8 cellular contexts compared by ENCODE assay signal in genomic region chr14:73784065-73784987, GRCh38.
DNase-seq lines count a peak whose midpoint lies in the region; ATAC-seq and TF ChIP-seq lines count a peak whose summit lies in the region.

No MANE protein-coding gene starts in this region.

- intact Hi-C loops in breast epithelium (cut with DNase I; ENCODE audit: low total_unique reads), result no loop called here
- intact Hi-C loops in mucosa of descending colon (cut with DNase I, micrococcal nuclease), result no loop called here

- POLR2A ChIA-PET in AG04449 (lab: Yijun Ruan, JAX), result interaction anchor here (2.2 to 5.8 kb wide), 2 partner anchors 9 to 25 kb away, joined by 14 to 38 read pairs; a partner anchor contains a TSS

- H3K9me3 ChIP-seq in Karpas-422 (ENCODE audit: low read length) (no peaks in the 10 kb centered on the region), breast epithelium (no peaks in the 10 kb centered on the region), mucosa of descending colon (no peaks in the 10 kb centered on the region)

- peaks cover 52% of the 10 kb centered on the region for H3K4me1 ChIP-seq in Karpas-422 (ENCODE audit: low read length)
- H3K4me1 ChIP-seq in breast epithelium, result peaks cover 24 to 33% of the 10 kb centered on the region in 2 donors
- H3K4me1 ChIP-seq in mucosa of descending colon (ENCODE audit: low read depth), result peaks cover 43% of the 10 kb centered on the region

- H3K9ac ChIP-seq in Karpas-422 (ENCODE audit: low read length), result peak overlapping the region; percentile 90

- H3K36me3 ChIP-seq in Karpas-422 (ENCODE audit: insufficient read depth, low read length) (no peaks in the 10 kb centered on the region), breast epithelium (no peaks in the 10 kb centered on the region), mucosa of descending colon (ENCODE audit: low read depth) (peaks cover 4% of the 10 kb centered on the region)

- H3K4me3 ChIP-seq in AG04449 (ENCODE audit: low read depth, low read length), result peak overlapping the region; percentile 72
- H3K4me3 ChIP-seq in Karpas-422 (ENCODE audit: low read length), result peak overlapping the region; percentile 89
- H3K4me3 ChIP-seq in breast epithelium, result peak overlapping the region in 2 of 3 donors; percentile 73 to 76
- no peak overlapping the region for H3K4me3 ChIP-seq in mucosa of descending colon

- TF ChIP-seq CTCF in AG04449 (IDR thresholded peaks at IDR 0.05; ENCODE audit: insufficient read depth, low read length, missing control alignments), result no peak
- TF ChIP-seq CTCF in breast epithelium (IDR thresholded peaks at IDR 0.05), result peak in 1 of 3 donors; percentile 10
- no peak for TF ChIP-seq CTCF in mucosa of descending colon (IDR thresholded peaks at IDR 0.05)

- no peak for TF ChIP-seq POLR2A in breast epithelium (IDR thresholded peaks at IDR 0.05)

- ATAC-seq in mucosa of descending colon (no peak), HG03457 (IDR thresholded peaks at IDR 0.05; ENCODE audit: unreplicated experiment) (no peak), HG03025 (IDR thresholded peaks at IDR 0.05; ENCODE audit: low FRiP score, unreplicated experiment) (no peak)

- H3K27me3 ChIP-seq in Karpas-422 (ENCODE audit: low read length) (no peaks in the 10 kb centered on the region), breast epithelium (no peaks in the 10 kb centered on the region)

- H3K27ac ChIP-seq in Karpas-422 (ENCODE audit: low read length) (peak overlapping the region; percentile 89), breast epithelium (peak overlapping the region; percentile 97 to 98)

- no peaks in the 10 kb centered on the region for H3K9me2 ChIP-seq in Karpas-422 (replicated peaks; ENCODE audit: insufficient read depth, low read length)

- H3K79me2 ChIP-seq in Karpas-422 (ENCODE audit: low read length), result peaks cover 68% of the 10 kb centered on the region

- H3K4me2 ChIP-seq in Karpas-422 (ENCODE audit: low read depth, low read length, poor library complexity, severe bottlenecking), result peak overlapping the region; percentile 100

- H4K20me1 ChIP-seq in Karpas-422 (ENCODE audit: insufficient read depth, low read depth, low read length), result no peaks in the 10 kb centered on the region

- CTCF ChIA-PET in AG04449 (lab: Yijun Ruan, JAX), result interaction anchor here (0.9 to 2.4 kb wide), 4 partner anchors 10 to 55 kb away, joined by 3 to 17 read pairs (median 4); no protein-coding TSS in a partner anchor

- no peak overlapping the region for H2AFZ ChIP-seq in Karpas-422 (ENCODE audit: low read length)

- DNase-seq in AG04449 (ENCODE audit: low read depth, low spot score), result no peak
- no peak for DNase-seq in Karpas-422
- DNase-seq in breast epithelium (ENCODE audit: low spot score in 2 of 2), result peak in 1 of 2 donors; percentile 60
- peak in 2 of 3 donors; percentile 33 to 40 for DNase-seq in mucosa of descending colon
- no peak for DNase-seq in retina
- no peak for DNase-seq in NCI-H187 (lab: John Stamatoyannopoulos, UW)

Comparison
In these comparisons a context has a peak if more than half of its experiments do, and no peak if none do; other contexts are left out.
1. DNase-seq: peak in mucosa of descending colon (2 of 3); none in AG04449 (single experiment), Karpas-422 (single experiment), retina (single experiment) and NCI-H187 (0 of 2).